Comparison of ENCODE assay signal across 14 cellular contexts in genomic region chr12:1273051-1273450, GRCh38.
DNase-seq lines count a peak whose midpoint lies in the region; TF ChIP-seq lines count a peak whose summit lies in the region.
"Had no signal": no experiment of that assay in that cellular context is flagged by ENCODE, and none has a peak within 500 bp of the region (broad histone marks: within the 10 kb centered on the region; RNA-seq: fewer than 3 reads in every experiment).

No MANE protein-coding gene starts in this region.

- peak; percentile 19 for DNase-seq in BJ (ENCODE audit: low read depth)
- DNase-seq in GM23248, result peak; percentile 30
- DNase-seq in adipocyte (ENCODE audit: low read depth), result peak; percentile 34
- DNase-seq in SK-N-SH, result no peak
- DNase-seq in mucosa of gallbladder (ENCODE audit: low spot score), result no peak
- no peak for DNase-seq in NOMO-1 (lab: John Stamatoyannopoulos, UW; ENCODE audit: unreplicated experiment in 2 of 2)
- DNase-seq in mesenteric fat pad (ENCODE audit: low spot score), result no peak
- DNase-seq: ACHN; BE2C; CD8-positive, alpha-beta T cell; COR-L47; DMS153; DND-41 had no signal

- H2AFZ ChIP-seq in GM23248 (no peak overlapping the region), SK-N-SH (ENCODE audit: low read depth) (no peak overlapping the region)

- H3K9ac ChIP-seq in GM23248 (no peak overlapping the region), adipocyte (ENCODE audit: low read length) (no peak overlapping the region), SK-N-SH (no peak overlapping the region)
- H3K9ac ChIP-seq: KMS-11 had no signal

- H3K27ac ChIP-seq in GM23248 (no peak overlapping the region), SK-N-SH (ENCODE audit: low read depth in 2 of 2, low read length in 1 of 2) (no peak overlapping the region)
- H3K27ac ChIP-seq: KMS-11 had no signal

- no peaks in the 10 kb centered on the region; the same call in none of the 2 replicates for H3K79me2 ChIP-seq in GM23248 (ENCODE audit: insufficient read depth)
- H3K79me2 ChIP-seq in SK-N-SH (ENCODE audit: insufficient read depth), result no peaks in the 10 kb centered on the region; the same call in 1 of the 2 replicates

- H3K36me3 ChIP-seq in BJ (ENCODE audit: control insufficient read depth, insufficient read depth, low read length), result no peaks in the 10 kb centered on the region
- no peaks in the 10 kb centered on the region for H3K36me3 ChIP-seq in GM23248 (ENCODE audit: low read depth)
- no peaks in the 10 kb centered on the region for H3K36me3 ChIP-seq in adipocyte (ENCODE audit: control insufficient read depth, insufficient read depth, low read length, severe bottlenecking)
- peaks cover 0 to 16% of the 10 kb centered on the region in 2 experiments for H3K36me3 ChIP-seq in SK-N-SH (replicated peaks in 1 of 2; ENCODE audit: control insufficient read depth in 1 of 2, insufficient read depth in 2 of 2, low read length in 1 of 2)
- H3K36me3 ChIP-seq: BE2C had no signal

- H3F3A ChIP-seq in GM23248 (ENCODE audit: insufficient read depth) (no peaks in the 10 kb centered on the region), SK-N-SH (replicated peaks; ENCODE audit: insufficient read depth) (peaks cover 6% of the 10 kb centered on the region)

- H3K4me3 ChIP-seq in BJ (ENCODE audit: low read depth, low read length) (no peak overlapping the region), GM23248 (no peak overlapping the region), adipocyte (ENCODE audit: low read length) (no peak overlapping the region), SK-N-SH (ENCODE audit: low read depth in 2 of 2, low read length in 1 of 2) (no peak overlapping the region)

- POLR2A ChIA-PET in BJ (lab: Charles Lee) (interaction anchor here (0.6 kb wide), 1 partner anchor 46 kb away, joined by 18 read pairs; no protein-coding TSS in a partner anchor), SK-N-SH (lab: Yijun Ruan, JAX) (no interaction called here)

- TF ChIP-seq EP300 in SK-N-SH (IDR thresholded peaks at IDR 0.05; ENCODE audit: borderline replicate concordance in 1 of 2, low read depth in 1 of 2, low read length in 1 of 2), result no peak

- H3K4me2 ChIP-seq in GM23248 (ENCODE audit: unreplicated experiment), result no peak overlapping the region
- H3K4me2 ChIP-seq in SK-N-SH, result no peak overlapping the region
- H3K4me2 ChIP-seq: KMS-11 had no signal

- H4K20me1 ChIP-seq in GM23248 (ENCODE audit: insufficient read depth) (no peaks in the 10 kb centered on the region), SK-N-SH (ENCODE audit: insufficient read depth) (no peaks in the 10 kb centered on the region)

- CTCF ChIA-PET in BJ (lab: Yijun Ruan, JAX) (no interaction called here), SK-N-SH (lab: Yijun Ruan, JAX) (no interaction called here)

- WGBS in GM23248 (ENCODE audit: low coverage in 1 of 2, low lambda C conversion rate in 2 of 2, missing lambda C conversion rate in 2 of 2), 2 experiments, result 58 to 64% methylated on average over 5 of the region's 5 CpGs
- 89% methylated on average over 5 of the region's 5 CpGs for WGBS in SK-N-SH (ENCODE audit: low lambda C conversion rate)

- in situ Hi-C loops in GM23248 (cut with MboI), result no loop called here

- TF ChIP-seq CTCF in BJ (IDR thresholded peaks at IDR 0.05; ENCODE audit: insufficient read depth, low read depth, low read length) (no peak), SK-N-SH (IDR thresholded peaks at IDR 0.05) (no peak)

- H3K9me2 ChIP-seq in GM23248 (ENCODE audit: insufficient read depth), result no peaks in the 10 kb centered on the region; the same call in 1 of the 2 replicates
- H3K9me2 ChIP-seq in SK-N-SH, result no peaks in the 10 kb centered on the region

- H3K4me1 ChIP-seq in GM23248 (ENCODE audit: insufficient read depth), result peaks cover 7% of the 10 kb centered on the region; the same call in 1 of the 2 replicates
- H3K4me1 ChIP-seq in adipocyte (ENCODE audit: control insufficient read depth, insufficient read depth, low read length), result no peaks in the 10 kb centered on the region
- no peaks in the 10 kb centered on the region for H3K4me1 ChIP-seq in SK-N-SH (ENCODE audit: control insufficient read depth in 1 of 2, insufficient read depth in 2 of 2, low read depth in 1 of 2, low read length in 1 of 2)
- H3K4me1 ChIP-seq: BE2C had no signal

- H3K27me3 ChIP-seq in BJ (ENCODE audit: control insufficient read depth, insufficient read depth, low read length) (no peaks in the 10 kb centered on the region), GM23248 (replicated peaks; ENCODE audit: insufficient read depth) (no peaks in the 10 kb centered on the region), adipocyte (replicated peaks; ENCODE audit: control insufficient read depth, insufficient read depth, low read length) (no peaks in the 10 kb centered on the region), SK-N-SH (ENCODE audit: insufficient read depth) (no peaks in the 10 kb centered on the region)
- H3K27me3 ChIP-seq: BE2C had no signal

- H3K9me3 ChIP-seq in GM23248 (ENCODE audit: low read depth) (no peaks in the 10 kb centered on the region), adipocyte (ENCODE audit: control insufficient read depth, low read length) (no peaks in the 10 kb centered on the region), SK-N-SH (no peaks in the 10 kb centered on the region)
- H3K9me3 ChIP-seq: BE2C had no signal

- no peak for TF ChIP-seq RAD21 in SK-N-SH (IDR thresholded peaks at IDR 0.05; ENCODE audit: low read length)

TF ChIP-seq in SK-N-SH, 30 proteins besides CTCF, POLR2A, EP300 and RAD21:
- TF ChIP-seq CHD2 (IDR thresholded peaks at IDR 0.05; ENCODE audit: low read length, partially characterized antibody) (no peak), SMC3 (IDR thresholded peaks at IDR 0.05; ENCODE audit: low read depth, low read length) (no peak), RCOR1 (IDR thresholded peaks at IDR 0.05; ENCODE audit: low read length) (no peak), MAX (IDR thresholded peaks at IDR 0.05; ENCODE audit: low read depth) (no peak), TAF1 (IDR thresholded peaks at IDR 0.05; ENCODE audit: borderline replicate concordance, low read depth, low read length) (no peak), TEAD4 (IDR thresholded peaks at IDR 0.05; ENCODE audit: borderline replicate concordance, insufficient read depth) (no peak), FOXJ3 (CRISPR knock-in tag; IDR thresholded peaks at IDR 0.05) (no peak), FOXM1 (IDR thresholded peaks at IDR 0.05; ENCODE audit: low read depth) (no peak), PBX3 (IDR thresholded peaks at IDR 0.05) (no peak), RFX5 (IDR thresholded peaks at IDR 0.05; ENCODE audit: low read length) (no peak), POLR2AphosphoS5 (IDR thresholded peaks at IDR 0.05; ENCODE audit: low read depth, low read length) (no peak), GABPA (IDR thresholded peaks at IDR 0.05; ENCODE audit: low read depth) (no peak), NFIC (IDR thresholded peaks at IDR 0.05; ENCODE audit: borderline replicate concordance) (no peak), YY1 (IDR thresholded peaks at IDR 0.05; ENCODE audit: low read depth) (no peak)

Comparison
In these comparisons a context has a peak if more than half of its experiments do, and no peak if none do; other contexts are left out.
1. DNase-seq: peak in BJ (single experiment), GM23248 (single experiment) and adipocyte (single experiment); none in SK-N-SH (single experiment), mucosa of gallbladder (single experiment), NOMO-1 (0 of 2) and mesenteric fat pad (single experiment).